In genomic region chr11:16758382-16759024, GRCh38 we compare ENCODE assay signal across 1 cellular context.
A peak's percentile ranks its signal among the peaks of the same experiment; 100 is the strongest.
TF ChIP-seq lines count a peak whose summit lies in the region.

No MANE protein-coding gene starts in this region.

TF ChIP-seq in K562, 482 proteins besides CTCF, POLR2A, EP300 and RAD21:
- TF ChIP-seq SUPT5H (IDR thresholded peaks at IDR 0.05) = peak; percentile 44; the same call in 1 of the 2 replicates
- no peak for TF ChIP-seq MEF2A (IDR thresholded peaks at IDR 0.05; ENCODE audit: control insufficient read depth, low read depth, low read length)
- peak; percentile 26; the same call in 1 of the 2 replicates for TF ChIP-seq POLR2AphosphoS5 (IDR thresholded peaks at IDR 0.05; ENCODE audit: control insufficient read depth, insufficient read depth, low read depth, low read length)
